In genomic region chr11:62613275-62613864, GRCh38 we compare ENCODE assay signal across 8 cellular contexts. TPM values are rescaled to one million over a fixed set of nuclear protein-coding genes. Genes with fewer than 3 reads are reported as not detected.
A peak's percentile ranks its signal among the peaks of the same experiment; 100 is the strongest.
DNase-seq lines count a peak whose midpoint lies in the region; ATAC-seq and TF ChIP-seq lines count a peak whose summit lies in the region.

No MANE protein-coding gene starts in this region.

- TF ChIP-seq CTCF in ascending aorta (IDR thresholded peaks at IDR 0.05) (no peak), right lobe of liver (IDR thresholded peaks at IDR 0.05) (no peak), tibial artery (IDR thresholded peaks at IDR 0.05) (no peak)

- H3K4me3 ChIP-seq in ascending aorta = peak overlapping the region; percentile 82 to 92
- peak overlapping the region in 2 of 3 donors; percentile 67 to 78 for H3K4me3 ChIP-seq in right lobe of liver
- peak overlapping the region; percentile 85 to 88 for H3K4me3 ChIP-seq in tibial artery

- intact Hi-C loops in ascending aorta (cut with DNase I) = loop anchor here (1.0 to 5.0 kb wide), 4 partner anchors 8 to 219 kb away; partner anchors contain the start of genes B3GAT3, C11orf98, CSKMT and INTS5
- intact Hi-C loops in right lobe of liver (cut with DNase I) = loop anchor here in 1 of 2 donors (10.0 kb wide), 1 partner anchor 61 kb away; the partner anchor contains the start of genes LBHD1, UBXN1 and UQCC3
- intact Hi-C loops in tibial artery (cut with DNase I; ENCODE audit: low total_unique reads) = loop anchor here (10.0 kb wide), 1 partner anchor 91 kb away; the partner anchor contains the start of genes BSCL2 and GNG3

- no peaks in the 10 kb centered on the region for H3K27me3 ChIP-seq in ascending aorta
- no peaks in the 10 kb centered on the region for H3K27me3 ChIP-seq in right lobe of liver
- no peaks in the 10 kb centered on the region for H3K27me3 ChIP-seq in tibial artery

- no peak for ATAC-seq in activated CD4-positive, CD25-positive, alpha-beta regulatory T cell treated with anti-CD3 and anti-CD28 coated beads, Interleukin-2, amount 50 U/mL, for 24 hours
- ATAC-seq in right lobe of liver = peak in 3 of 4 donors; percentile 1 to 8 (median 3)
- ATAC-seq in GM19351 (IDR thresholded peaks at IDR 0.05; ENCODE audit: unreplicated experiment) = no peak

- peaks cover 34 to 44% of the 10 kb centered on the region in 2 donors for H3K36me3 ChIP-seq in ascending aorta
- H3K36me3 ChIP-seq in right lobe of liver = no peaks in the 10 kb centered on the region
- peaks cover 5 to 57% (median 32%) of the 10 kb centered on the region in 3 donors for H3K36me3 ChIP-seq in tibial artery

- peaks cover 11 to 27% of the 10 kb centered on the region in 2 donors for H3K4me1 ChIP-seq in ascending aorta
- H3K4me1 ChIP-seq in right lobe of liver = peaks cover 0 to 17% (median 4%) of the 10 kb centered on the region in 4 donors
- H3K4me1 ChIP-seq in tibial artery = peaks cover 0 to 33% (median 27%) of the 10 kb centered on the region in 4 donors

- TF ChIP-seq POLR2A in right lobe of liver (IDR thresholded peaks at IDR 0.05) = no peak

- H3K27ac ChIP-seq in ascending aorta (peak overlapping the region; percentile 98 to 99), right lobe of liver (peak overlapping the region; percentile 75 to 94 (median 90)), tibial artery (peak overlapping the region; percentile 95 to 98)

- 80% methylated on average over 1 of the region's 23 CpGs for WGBS in right lobe of liver (ENCODE audit: insufficient coverage, low coverage, low lambda C conversion rate, missing lambda C conversion rate)

- DNase-seq in activated CD4-positive, CD25-positive, alpha-beta regulatory T cell treated with anti-CD3 and anti-CD28 coated beads, Interleukin-2, amount 50 U/mL, for 72 hours = peak; percentile 35
- DNase-seq in ascending aorta (ENCODE audit: low spot score in 2 of 2) (peak in 1 of 2 donors; percentile 80), right lobe of liver (no peak), tibial artery (no peak), NCI-H1417 (lab: John Stamatoyannopoulos, UW) (no peak), NOMO-1 treated with DMSO at 0.1 percent for 48 hours (lab: John Stamatoyannopoulos, UW; ENCODE audit: unreplicated experiment) (no peak)

- H3K9me3 ChIP-seq in ascending aorta (no peaks in the 10 kb centered on the region), right lobe of liver (no peaks in the 10 kb centered on the region), tibial artery (no peaks in the 10 kb centered on the region)

RNA-seq across cellular contexts. Expression of gene ROM1, which starts 0.3 kb away (rescaled TPM):
- total RNA-seq in ascending aorta = not detected
- total RNA-seq in right lobe of liver = 1 to 10 TPM; 1.1 to 2.9 (median 1.2) TPM

RNA-seq across cellular contexts. Expression of gene EML3, which starts 0.8 kb away (rescaled TPM):
- 207 TPM for total RNA-seq in ascending aorta
- total RNA-seq in right lobe of liver = 10 to 100 TPM; 19.1 to 36.4 (median 22.7) TPM

RNA-seq across cellular contexts. Expression of gene B3GAT3, which starts 8.4 kb away (rescaled TPM):
- total RNA-seq in ascending aorta = 61.3 TPM
- total RNA-seq in right lobe of liver = 10 to 100 TPM; 17.1 to 32.8 (median 23.4) TPM

RNA-seq across cellular contexts. Expression of gene MTA2, which starts 11.7 kb away (rescaled TPM):
- 79.2 TPM for total RNA-seq in ascending aorta
- 10 to 100 TPM; 20.0 to 38.0 (median 31.8) TPM for total RNA-seq in right lobe of liver

RNA-seq across cellular contexts. Expression of gene TUT1, which starts 22.0 kb away (rescaled TPM):
- total RNA-seq in ascending aorta (18.4 TPM), right lobe of liver (10 to 100 TPM; 12.3 to 34.2 (median 21.1) TPM)

Comparison
In these comparisons a context has a peak if more than half of its experiments do, and no peak if none do; other contexts are left out.
1. ATAC-seq: peak in right lobe of liver (3 of 4); none in activated CD4-positive, CD25-positive, alpha-beta regulatory T cell treated with anti-CD3 and anti-CD28 coated beads, Interleukin-2, amount 50 U/mL, for 24 hours (0 of 2) and GM19351 (single experiment).
2. Peak in every context shown above with its lines, with median percentiles within 50 percentile points of each other: H3K27ac ChIP-seq and H3K4me3 ChIP-seq.